ENCODE assay signal across 1 cellular context in genomic region chr6:13574149-13574570, GRCh38.
TF ChIP-seq lines count a peak whose summit lies in the region.

No MANE protein-coding gene starts in this region.

TF ChIP-seq in K562, 482 proteins besides CTCF, POLR2A, EP300 and RAD21 (continued from another document and continues in another):
- TF ChIP-seq CTCFL (IDR thresholded peaks at IDR 0.05; ENCODE audit: borderline replicate concordance, insufficient read depth, low read depth, low read length, poor library complexity, severe bottlenecking) (peak; percentile 74), TGIF2 (CRISPR knock-in tag; IDR thresholded peaks at IDR 0.05) (no peak), ZKSCAN1 (IDR thresholded peaks at IDR 0.05; ENCODE audit: low read depth, low read length) (peak; percentile 74; the same call in 1 of the 2 replicates), ZNF785 (CRISPR knock-in tag; IDR thresholded peaks at IDR 0.05) (no peak), PTTG1 (tag; IDR thresholded peaks at IDR 0.05; ENCODE audit: low read depth) (no peak), GTF2F1 (IDR thresholded peaks at IDR 0.05; ENCODE audit: low read depth, low read length) (0 out of 2 replicates have a peak, but pooled peaks have one; percentile 28), MCM2 (IDR thresholded peaks at IDR 0.05; ENCODE audit: low read depth) (no peak), ZNF354B (CRISPR knock-in tag; IDR thresholded peaks at IDR 0.05) (no peak), ZNF41 (CRISPR knock-in tag; conservative IDR thresholded peaks at IDR 0.05) (no peak), SFPQ (IDR thresholded peaks at IDR 0.05; ENCODE audit: low read depth, low read length) (no peak), KDM4B (IDR thresholded peaks at IDR 0.05; ENCODE audit: borderline replicate concordance in 2 of 2, low read depth in 1 of 2) (no peak), GATAD2A (IDR thresholded peaks at IDR 0.05) (0 out of 2 replicates have a peak, but pooled peaks have one; percentile 56), ZNF146 (CRISPR knock-in tag; IDR thresholded peaks at IDR 0.05; ENCODE audit: unreplicated experiment) (no peak), ATF3 (IDR thresholded peaks at IDR 0.05) (no peak), ATF3 (CRISPR knock-in tag; conservative IDR thresholded peaks at IDR 0.05) (no peak), ZNF780A (CRISPR knock-in tag; IDR thresholded peaks at IDR 0.05) (no peak), RUNX1 (IDR thresholded peaks at IDR 0.05; ENCODE audit: low read depth) (no peak), ZC3H11A (IDR thresholded peaks at IDR 0.05; ENCODE audit: low read depth, low read length) (no peak), ZBTB8A (IDR thresholded peaks at IDR 0.05; ENCODE audit: partially characterized antibody) (no peak), SP2 (IDR thresholded peaks at IDR 0.05; ENCODE audit: extremely low read depth, low read depth, low read length, poor library complexity, severe bottlenecking) (no peak), CBX1 (IDR thresholded peaks at IDR 0.05; ENCODE audit: low read depth) (peak; percentile 61), ZNF717 (CRISPR knock-in tag; IDR thresholded peaks at IDR 0.05) (no peak), SREBF2 (CRISPR knock-in tag; IDR thresholded peaks at IDR 0.05) (no peak), BRF1 (IDR thresholded peaks at IDR 0.05; ENCODE audit: borderline replicate concordance, extremely low read depth, insufficient read length) (no peak), POLR2G (IDR thresholded peaks at IDR 0.05; ENCODE audit: low read depth, low read length) (peak; percentile 79), TEAD4 (IDR thresholded peaks at IDR 0.05; ENCODE audit: low read length) (no peak; the same call in 1 of the 2 replicates), TEAD4 (CRISPR knock-in tag; IDR thresholded peaks at IDR 0.05; ENCODE audit: borderline replicate concordance) (no peak), HDAC3 (IDR thresholded peaks at IDR 0.05; ENCODE audit: borderline replicate concordance, partially characterized antibody) (no peak), ZNF512 (tag; IDR thresholded peaks at IDR 0.05) (no peak), RBM14 (IDR thresholded peaks at IDR 0.05; ENCODE audit: borderline replicate concordance, insufficient read depth, low read depth, low read length) (no peak), NR0B1 (IDR thresholded peaks at IDR 0.05; ENCODE audit: partially characterized antibody) (no peak), ZBTB17 (CRISPR knock-in tag; IDR thresholded peaks at IDR 0.05) (no peak), NRF1 (conservative IDR thresholded peaks at IDR 0.05 in 1 of 2, IDR thresholded peaks at IDR 0.05 in 1 of 2) (peak; percentile 97 to 98), DPF2 (IDR thresholded peaks at IDR 0.05) (no peak), JUNB (CRISPR knock-in tag; conservative IDR thresholded peaks at IDR 0.05) (no peak), MBD1 (CRISPR knock-in tag; IDR thresholded peaks at IDR 0.05) (no peak), MCM3 (IDR thresholded peaks at IDR 0.05) (no peak), TAF9B (IDR thresholded peaks at IDR 0.05; ENCODE audit: partially characterized antibody) (no peak), GTF3C2 (IDR thresholded peaks at IDR 0.05; ENCODE audit: borderline replicate concordance, extremely low read depth, insufficient read length) (no peak), RNF219 (CRISPR knock-in tag; IDR thresholded peaks at IDR 0.05) (no peak), HNRNPH1 (optimal IDR thresholded peaks at IDR 0.05; ENCODE audit: low read depth, low read length) (no peak), RFX7 (CRISPR knock-in tag; IDR thresholded peaks at IDR 0.05) (no peak), NKRF (IDR thresholded peaks at IDR 0.05; ENCODE audit: borderline replicate concordance) (no peak), PYGO2 (tag; IDR thresholded peaks at IDR 0.05) (no peak), CGGBP1 (CRISPR knock-in tag; IDR thresholded peaks at IDR 0.05) (no peak), ILK (tag; IDR thresholded peaks at IDR 0.05; ENCODE audit: borderline replicate concordance, low read depth) (no peak), ESRRA (IDR thresholded peaks at IDR 0.05; ENCODE audit: borderline replicate concordance, low read depth) (no peak), DNMT1 (IDR thresholded peaks at IDR 0.05) (no peak), SIX5 (IDR thresholded peaks at IDR 0.05; ENCODE audit: borderline replicate concordance in 1 of 2, insufficient read depth in 1 of 2, low read depth in 1 of 2, low read length in 2 of 2) (no peak), MYNN (IDR thresholded peaks at IDR 0.05) (0 out of 2 replicates have a peak, but pooled peaks have one; percentile 26), MYNN (CRISPR knock-in tag; IDR thresholded peaks at IDR 0.05) (no peak)
